ENCODE assay signal across 18 cellular contexts in genomic region chr4:87575408-87575807, GRCh38. TPM values are rescaled to one million over a fixed set of nuclear protein-coding genes. Genes with fewer than 3 reads are reported as not detected.
DNase-seq lines count a peak whose midpoint lies in the region; ATAC-seq and TF ChIP-seq lines count a peak whose summit lies in the region.
"Had no signal": no experiment of that assay in that cellular context is flagged by ENCODE, and none has a peak within 500 bp of the region (broad histone marks: within the 10 kb centered on the region; RNA-seq: fewer than 3 reads in every experiment).

No MANE protein-coding gene starts in this region.

- no peaks in the 10 kb centered on the region for H3K36me3 ChIP-seq in mammary epithelial cell (ENCODE audit: insufficient read depth, low read length)
- H3K36me3 ChIP-seq: BLaER1 treated with 17β-estradiol and CSF1 and Interleukin-3, amounts not matched to agents 10 nM and 100 nM; HAP-1 had no signal

- H3K79me2 ChIP-seq in mammary epithelial cell (ENCODE audit: insufficient read depth, low read length) = no peaks in the 10 kb centered on the region

- H3K4me3 ChIP-seq in mammary epithelial cell (replicated peaks in 1 of 3; ENCODE audit: insufficient read depth in 1 of 3, low read depth in 2 of 3, low read length in 3 of 3) (no peak overlapping the region), fibroblast of pulmonary artery (replicated peaks; ENCODE audit: low read depth, low read length) (no peak overlapping the region)
- H3K4me3 ChIP-seq: BLaER1 treated with 17β-estradiol and CSF1 and Interleukin-3, amounts not matched to agents 10 nM and 100 nM; GM12878; HAP-1 had no signal

- H3K4me3 Mint-ChIP-seq in stimulated activated naive CD8-positive, alpha-beta T cell treated with anti-CD3 and anti-CD28 coated beads, Interleukin-15, amount 100 ng/mL, for 72 hours = no peak overlapping the region
- H3K4me3 Mint-ChIP-seq: CD4-positive, CD25-positive, alpha-beta regulatory T cell had no signal

- 50% methylated on average over 1 of the region's 1 CpG for WGBS in mammary epithelial cell (ENCODE audit: low coverage, missing lambda C conversion rate)

- ATAC-seq in stimulated activated naive CD8-positive, alpha-beta T cell treated with anti-CD3 and anti-CD28 coated beads, Interleukin-15, amount 100 ng/mL, for 72 hours = peak; percentile 52
- ATAC-seq in stimulated activated naive CD8-positive, alpha-beta T cell treated with anti-CD3 and anti-CD28 coated beads, Interleukin-15, Interleukin-2, amounts not matched to agents 100 U/mL and 50 U/mL, for 24 hours = no peak
- ATAC-seq in HG03565 (IDR thresholded peaks at IDR 0.05; ENCODE audit: unreplicated experiment) = no peak
- no peak for ATAC-seq in GM21619 (IDR thresholded peaks at IDR 0.05; ENCODE audit: unreplicated experiment)
- ATAC-seq: GM12878 had no signal

- no peak overlapping the region for H3K27ac ChIP-seq in mammary epithelial cell (ENCODE audit: insufficient read depth, low read depth, low read length)
- H3K27ac ChIP-seq: BLaER1 treated with 17β-estradiol and CSF1 and Interleukin-3, amounts not matched to agents 10 nM and 100 nM had no signal

- no TSS peak for BruUV-seq in mammary epithelial cell (replicated peaks; lab: Mats Ljungman, UMichigan)

- H3K4me2 ChIP-seq in mammary epithelial cell (ENCODE audit: insufficient read depth, low read depth, low read length) = peak overlapping the region; percentile 39
- H3K4me2 ChIP-seq: BLaER1 treated with 17β-estradiol and CSF1 and Interleukin-3, amounts not matched to agents 10 nM and 100 nM had no signal

- peaks cover 16% of the 10 kb centered on the region for H3K27me3 Mint-ChIP-seq in stimulated activated naive CD8-positive, alpha-beta T cell treated with anti-CD3 and anti-CD28 coated beads, Interleukin-15, amount 100 ng/mL, for 72 hours

- DNase-seq in stimulated activated naive CD8-positive, alpha-beta T cell treated with anti-CD3 and anti-CD28 coated beads, Interleukin-15, amount 100 ng/mL, for 72 hours = no peak
- no peak for DNase-seq in stimulated activated naive CD8-positive, alpha-beta T cell treated with anti-CD3 and anti-CD28 coated beads, Interleukin-15, Interleukin-2, amounts not matched to agents 100 U/mL and 50 U/mL, for 24 hours
- DNase-seq in mammary epithelial cell (peak; percentile 23), fibroblast of pulmonary artery (ENCODE audit: low read depth) (peak; percentile 6)
- DNase-seq in activated T-cell treated with anti-CD3 and anti-CD28 coated beads, Interleukin-2, amount 50 U/mL, for 48 hours = no peak
- DNase-seq: 8988T; Calu3; CD4-positive, CD25-positive, alpha-beta regulatory T cell; DMS 273 treated with DMSO at 0.1 percent for 48 hours; DMS79 had no signal

- TF ChIP-seq CTCF in mammary epithelial cell (conservative IDR thresholded peaks at IDR 0.05 in 1 of 2, IDR thresholded peaks at IDR 0.05 in 1 of 2; ENCODE audit: extremely low read depth in 1 of 2, insufficient read depth in 1 of 2, low read depth in 1 of 2, low read length in 2 of 2) (no peak), fibroblast of pulmonary artery (IDR thresholded peaks at IDR 0.05; ENCODE audit: low read length, missing control alignments) (no peak)

- H3K4me1 Mint-ChIP-seq in stimulated activated naive CD8-positive, alpha-beta T cell treated with anti-CD3 and anti-CD28 coated beads, Interleukin-15, amount 100 ng/mL, for 72 hours = peaks cover 7% of the 10 kb centered on the region
- H3K4me1 Mint-ChIP-seq: CD4-positive, CD25-positive, alpha-beta regulatory T cell had no signal

- in situ Hi-C loops in mammary epithelial cell (cut with MboI; ENCODE audit: low sequenced_read_pairs in 2 of 2) = no loop called here

- no peaks in the 10 kb centered on the region for H3K9me3 ChIP-seq in mammary epithelial cell (replicated peaks; ENCODE audit: insufficient read depth, low read length)
- H3K9me3 ChIP-seq: HAP-1 had no signal

- H3K27ac Mint-ChIP-seq in stimulated activated naive CD8-positive, alpha-beta T cell treated with anti-CD3 and anti-CD28 coated beads, Interleukin-15, amount 100 ng/mL, for 72 hours = no peak overlapping the region
- H3K27ac Mint-ChIP-seq: CD4-positive, CD25-positive, alpha-beta regulatory T cell had no signal

- no peaks in the 10 kb centered on the region for H3K4me1 ChIP-seq in mammary epithelial cell (ENCODE audit: insufficient read depth, low read length)
- H3K4me1 ChIP-seq: HAP-1 had no signal

- H3K9me3 Mint-ChIP-seq in stimulated activated naive CD8-positive, alpha-beta T cell treated with anti-CD3 and anti-CD28 coated beads, Interleukin-15, amount 100 ng/mL, for 72 hours = peaks cover 0 to 7% of the 10 kb centered on the region in 2 donors

- intact Hi-C loops in mammary epithelial cell (cut with micrococcal nuclease) = no loop called here

- H3K27me3 ChIP-seq in mammary epithelial cell (ENCODE audit: insufficient read depth, low read length) = no peaks in the 10 kb centered on the region
- H3K27me3 ChIP-seq: BLaER1 treated with 17β-estradiol and CSF1 and Interleukin-3, amounts not matched to agents 10 nM and 100 nM had no signal

- CTCF ChIA-PET in mammary epithelial cell (lab: Charles Lee; ENCODE audit: low non-redundant PET) = no interaction called here

- dilution Hi-C loops in mammary epithelial cell (cut with HindIII; ENCODE audit: low sequenced_read_pairs) = no loop called here

- no peak overlapping the region for H2AFZ ChIP-seq in mammary epithelial cell (ENCODE audit: low read depth, low read length)

- H4K20me1 ChIP-seq in mammary epithelial cell (ENCODE audit: insufficient read depth, low read length) = no peaks in the 10 kb centered on the region
- H4K20me1 ChIP-seq: BLaER1 treated with 17β-estradiol and CSF1 and Interleukin-3, amounts not matched to agents 10 nM and 100 nM had no signal

- no peak overlapping the region for H3K9ac ChIP-seq in mammary epithelial cell (ENCODE audit: insufficient read depth, low read length)
- H3K9ac ChIP-seq: BLaER1 treated with 17β-estradiol and CSF1 and Interleukin-3, amounts not matched to agents 10 nM and 100 nM had no signal

RNA-seq across cellular contexts. Expression of gene DSPP, which starts 32.9 kb away (rescaled TPM):
- not detected for total RNA-seq in mammary epithelial cell
- polyA plus RNA-seq in mammary epithelial cell = not detected
- not detected for polyA minus RNA-seq in mammary epithelial cell
- total RNA-seq: Calu3; CD4-positive, CD25-positive, alpha-beta regulatory T cell; G401; GM12878; H1; HT1080 had no signal
- polyA plus RNA-seq: CD4-positive, CD25-positive, alpha-beta regulatory T cell; GM12878; H1 had no signal

RNA-seq across cellular contexts. Expression of gene SPARCL1, which starts 46.2 kb away (rescaled TPM):
- 1 to 10 TPM in 1 of 2 donors, not detected in 1; 1.2 TPM for total RNA-seq in mammary epithelial cell
- polyA plus RNA-seq in mammary epithelial cell = 0.01 TPM
- polyA minus RNA-seq in mammary epithelial cell = not detected
- total RNA-seq: Calu3; CD4-positive, CD25-positive, alpha-beta regulatory T cell; G401; HT1080 had no signal
- polyA plus RNA-seq: CD4-positive, CD25-positive, alpha-beta regulatory T cell had no signal

Comparison
In these comparisons a context has a peak if more than half of its experiments do, and no peak if none do; other contexts are left out.
1. DNase-seq: peak in mammary epithelial cell (single experiment) and fibroblast of pulmonary artery (single experiment); none in stimulated activated naive CD8-positive, alpha-beta T cell treated with anti-CD3 and anti-CD28 coated beads, Interleukin-15, amount 100 ng/mL, for 72 hours (0 of 2), stimulated activated naive CD8-positive, alpha-beta T cell treated with anti-CD3 and anti-CD28 coated beads, Interleukin-15, Interleukin-2, amounts not matched to agents 100 U/mL and 50 U/mL, for 24 hours (single experiment) and activated T-cell treated with anti-CD3 and anti-CD28 coated beads, Interleukin-2, amount 50 U/mL, for 48 hours (0 of 2).